In the genomic region with DNA sequence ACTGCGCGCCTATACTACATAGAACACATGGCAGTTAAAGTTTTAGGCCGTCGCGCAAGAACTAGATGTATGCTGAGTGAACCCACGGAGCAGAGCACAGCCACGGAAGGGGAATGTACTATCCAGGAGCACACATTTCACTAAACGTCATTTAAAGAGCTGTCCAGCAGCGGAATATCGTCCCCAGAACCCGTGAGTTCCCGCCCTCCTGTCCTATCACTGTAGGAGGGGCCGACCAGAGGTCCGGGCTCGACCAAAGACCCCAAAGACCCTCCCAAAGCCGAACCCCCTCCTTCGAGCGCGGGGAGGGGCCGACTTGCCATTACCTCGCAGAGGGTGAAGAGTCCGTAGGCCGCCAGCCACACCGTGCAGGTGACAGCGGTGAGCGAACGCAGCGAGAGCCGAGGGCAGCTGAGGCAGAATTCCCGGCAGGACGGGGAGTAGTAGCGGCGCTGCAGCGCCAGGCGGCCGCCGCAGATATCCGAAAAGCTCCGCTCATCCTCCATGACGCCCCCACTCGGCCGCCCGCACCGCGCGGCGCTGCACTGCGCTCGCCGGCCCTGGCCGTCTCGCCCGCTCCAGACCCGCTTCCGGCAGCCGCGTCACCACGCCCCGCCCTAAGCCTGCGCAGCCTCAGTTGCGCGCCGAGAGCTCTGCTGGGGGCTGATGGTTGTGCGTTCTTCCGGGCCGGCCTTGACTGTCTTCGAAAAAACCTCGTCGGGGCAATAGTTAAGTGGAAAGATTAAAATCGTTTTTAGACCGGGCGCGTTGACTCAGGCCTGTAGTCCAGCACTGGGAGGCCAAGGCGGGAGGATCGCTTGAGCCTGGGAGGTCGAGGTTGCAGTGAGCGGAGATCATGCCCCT, we compare ENCODE assay signal across 1 cellular context.
A peak's percentile ranks its signal among the peaks of the same experiment; 100 is the strongest.
TF ChIP-seq lines count a peak whose summit lies in the region.

A gene with protein sequence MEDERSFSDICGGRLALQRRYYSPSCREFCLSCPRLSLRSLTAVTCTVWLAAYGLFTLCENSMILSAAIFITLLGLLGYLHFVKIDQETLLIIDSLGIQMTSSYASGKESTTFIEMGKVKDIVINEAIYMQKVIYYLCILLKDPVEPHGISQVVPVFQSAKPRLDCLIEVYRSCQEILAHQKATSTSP (minus strand): TSS at position 571 of the 864 bp plus-strand sequence. CDS start 65 bp downstream, at position 506.

TF ChIP-seq in K562, 482 proteins besides CTCF, POLR2A, EP300 and RAD21 (continued from another document and continues in another):
- TF ChIP-seq ZNF311 (CRISPR knock-in tag; IDR thresholded peaks at IDR 0.05) = no peak
- no peak for TF ChIP-seq ZNF274 (IDR thresholded peaks at IDR 0.05; ENCODE audit: borderline replicate concordance, low read depth, low read length)
- TF ChIP-seq, protein P1, sequence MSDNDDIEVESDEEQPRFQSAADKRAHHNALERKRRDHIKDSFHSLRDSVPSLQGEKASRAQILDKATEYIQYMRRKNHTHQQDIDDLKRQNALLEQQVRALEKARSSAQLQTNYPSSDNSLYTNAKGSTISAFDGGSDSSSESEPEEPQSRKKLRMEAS (CRISPR knock-in tag; IDR thresholded peaks at IDR 0.05) = 0 out of 2 replicates have a peak, but pooled peaks have one; percentile 34
- no peak for TF ChIP-seq ZNF695 (CRISPR knock-in tag; IDR thresholded peaks at IDR 0.05)
- TF ChIP-seq, protein P2, sequence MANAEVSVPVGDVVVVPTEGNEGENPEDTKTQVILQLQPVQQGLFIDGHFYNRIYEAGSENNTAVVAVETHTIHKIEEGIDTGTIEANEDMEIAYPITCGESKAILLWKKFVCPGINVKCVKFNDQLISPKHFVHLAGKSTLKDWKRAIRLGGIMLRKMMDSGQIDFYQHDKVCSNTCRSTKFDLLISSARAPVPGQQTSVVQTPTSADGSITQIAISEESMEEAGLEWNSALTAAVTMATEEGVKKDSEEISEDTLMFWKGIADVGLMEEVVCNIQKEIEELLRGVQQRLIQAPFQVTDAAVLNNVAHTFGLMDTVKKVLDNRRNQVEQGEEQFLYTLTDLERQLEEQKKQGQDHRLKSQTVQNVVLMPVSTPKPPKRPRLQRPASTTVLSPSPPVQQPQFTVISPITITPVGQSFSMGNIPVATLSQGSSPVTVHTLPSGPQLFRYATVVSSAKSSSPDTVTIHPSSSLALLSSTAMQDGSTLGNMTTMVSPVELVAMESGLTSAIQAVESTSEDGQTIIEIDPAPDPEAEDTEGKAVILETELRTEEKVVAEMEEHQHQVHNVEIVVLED (CRISPR knock-in tag; IDR thresholded peaks at IDR 0.05) = no peak; the same call in 1 of the 2 replicates
- no peak for TF ChIP-seq HOXB6 (CRISPR knock-in tag; IDR thresholded peaks at IDR 0.05; ENCODE audit: borderline replicate concordance)
- TF ChIP-seq ZNF668 (CRISPR knock-in tag; IDR thresholded peaks at IDR 0.05) = no peak
- TF ChIP-seq ETV5 (CRISPR knock-in tag; IDR thresholded peaks at IDR 0.05; ENCODE audit: low read depth) = peak; percentile 82; the same call in 1 of the 2 replicates
- TF ChIP-seq, protein P3, sequence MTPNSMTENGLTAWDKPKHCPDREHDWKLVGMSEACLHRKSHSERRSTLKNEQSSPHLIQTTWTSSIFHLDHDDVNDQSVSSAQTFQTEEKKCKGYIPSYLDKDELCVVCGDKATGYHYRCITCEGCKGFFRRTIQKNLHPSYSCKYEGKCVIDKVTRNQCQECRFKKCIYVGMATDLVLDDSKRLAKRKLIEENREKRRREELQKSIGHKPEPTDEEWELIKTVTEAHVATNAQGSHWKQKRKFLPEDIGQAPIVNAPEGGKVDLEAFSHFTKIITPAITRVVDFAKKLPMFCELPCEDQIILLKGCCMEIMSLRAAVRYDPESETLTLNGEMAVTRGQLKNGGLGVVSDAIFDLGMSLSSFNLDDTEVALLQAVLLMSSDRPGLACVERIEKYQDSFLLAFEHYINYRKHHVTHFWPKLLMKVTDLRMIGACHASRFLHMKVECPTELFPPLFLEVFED (CRISPR knock-in tag; conservative IDR thresholded peaks at IDR 0.05) = no peak
- peak; percentile 60; the same call in 1 of the 2 replicates for TF ChIP-seq PHF8 (IDR thresholded peaks at IDR 0.05; ENCODE audit: borderline replicate concordance, low read length)
- TF ChIP-seq NRF1 (conservative IDR thresholded peaks at IDR 0.05 in 1 of 2, IDR thresholded peaks at IDR 0.05 in 1 of 2) = peak; percentile 95 to 96
- TF ChIP-seq EZH2 (IDR thresholded peaks at IDR 0.05; ENCODE audit: borderline replicate concordance, low read depth, low read length) = no peak
- no peak for TF ChIP-seq SIN3B (IDR thresholded peaks at IDR 0.05; ENCODE audit: low read depth)
- no peak for TF ChIP-seq MTA2 (IDR thresholded peaks at IDR 0.05; ENCODE audit: low read depth)
- 0 out of 2 replicates have a peak, but pooled peaks have one; percentile 22 for TF ChIP-seq POLR2AphosphoS5 (IDR thresholded peaks at IDR 0.05; ENCODE audit: control insufficient read depth, insufficient read depth, low read depth, low read length)
- no peak for TF ChIP-seq SP2 (IDR thresholded peaks at IDR 0.05; ENCODE audit: extremely low read depth, low read depth, low read length, poor library complexity, severe bottlenecking)
- peak; percentile 70; the same call in 1 of the 2 replicates for TF ChIP-seq MYC (IDR thresholded peaks at IDR 0.05; ENCODE audit: low read depth, low read length)
- TF ChIP-seq MYC (CRISPR knock-in tag; IDR thresholded peaks at IDR 0.05; ENCODE audit: borderline replicate concordance, low read depth) = no peak
- TF ChIP-seq ZNF121 (CRISPR knock-in tag; conservative IDR thresholded peaks at IDR 0.05) = no peak
- TF ChIP-seq ZNF224 (CRISPR knock-in tag; IDR thresholded peaks at IDR 0.05) = no peak
- peak; percentile 61 for TF ChIP-seq EGR1 (conservative IDR thresholded peaks at IDR 0.05)
- TF ChIP-seq, protein P4, sequence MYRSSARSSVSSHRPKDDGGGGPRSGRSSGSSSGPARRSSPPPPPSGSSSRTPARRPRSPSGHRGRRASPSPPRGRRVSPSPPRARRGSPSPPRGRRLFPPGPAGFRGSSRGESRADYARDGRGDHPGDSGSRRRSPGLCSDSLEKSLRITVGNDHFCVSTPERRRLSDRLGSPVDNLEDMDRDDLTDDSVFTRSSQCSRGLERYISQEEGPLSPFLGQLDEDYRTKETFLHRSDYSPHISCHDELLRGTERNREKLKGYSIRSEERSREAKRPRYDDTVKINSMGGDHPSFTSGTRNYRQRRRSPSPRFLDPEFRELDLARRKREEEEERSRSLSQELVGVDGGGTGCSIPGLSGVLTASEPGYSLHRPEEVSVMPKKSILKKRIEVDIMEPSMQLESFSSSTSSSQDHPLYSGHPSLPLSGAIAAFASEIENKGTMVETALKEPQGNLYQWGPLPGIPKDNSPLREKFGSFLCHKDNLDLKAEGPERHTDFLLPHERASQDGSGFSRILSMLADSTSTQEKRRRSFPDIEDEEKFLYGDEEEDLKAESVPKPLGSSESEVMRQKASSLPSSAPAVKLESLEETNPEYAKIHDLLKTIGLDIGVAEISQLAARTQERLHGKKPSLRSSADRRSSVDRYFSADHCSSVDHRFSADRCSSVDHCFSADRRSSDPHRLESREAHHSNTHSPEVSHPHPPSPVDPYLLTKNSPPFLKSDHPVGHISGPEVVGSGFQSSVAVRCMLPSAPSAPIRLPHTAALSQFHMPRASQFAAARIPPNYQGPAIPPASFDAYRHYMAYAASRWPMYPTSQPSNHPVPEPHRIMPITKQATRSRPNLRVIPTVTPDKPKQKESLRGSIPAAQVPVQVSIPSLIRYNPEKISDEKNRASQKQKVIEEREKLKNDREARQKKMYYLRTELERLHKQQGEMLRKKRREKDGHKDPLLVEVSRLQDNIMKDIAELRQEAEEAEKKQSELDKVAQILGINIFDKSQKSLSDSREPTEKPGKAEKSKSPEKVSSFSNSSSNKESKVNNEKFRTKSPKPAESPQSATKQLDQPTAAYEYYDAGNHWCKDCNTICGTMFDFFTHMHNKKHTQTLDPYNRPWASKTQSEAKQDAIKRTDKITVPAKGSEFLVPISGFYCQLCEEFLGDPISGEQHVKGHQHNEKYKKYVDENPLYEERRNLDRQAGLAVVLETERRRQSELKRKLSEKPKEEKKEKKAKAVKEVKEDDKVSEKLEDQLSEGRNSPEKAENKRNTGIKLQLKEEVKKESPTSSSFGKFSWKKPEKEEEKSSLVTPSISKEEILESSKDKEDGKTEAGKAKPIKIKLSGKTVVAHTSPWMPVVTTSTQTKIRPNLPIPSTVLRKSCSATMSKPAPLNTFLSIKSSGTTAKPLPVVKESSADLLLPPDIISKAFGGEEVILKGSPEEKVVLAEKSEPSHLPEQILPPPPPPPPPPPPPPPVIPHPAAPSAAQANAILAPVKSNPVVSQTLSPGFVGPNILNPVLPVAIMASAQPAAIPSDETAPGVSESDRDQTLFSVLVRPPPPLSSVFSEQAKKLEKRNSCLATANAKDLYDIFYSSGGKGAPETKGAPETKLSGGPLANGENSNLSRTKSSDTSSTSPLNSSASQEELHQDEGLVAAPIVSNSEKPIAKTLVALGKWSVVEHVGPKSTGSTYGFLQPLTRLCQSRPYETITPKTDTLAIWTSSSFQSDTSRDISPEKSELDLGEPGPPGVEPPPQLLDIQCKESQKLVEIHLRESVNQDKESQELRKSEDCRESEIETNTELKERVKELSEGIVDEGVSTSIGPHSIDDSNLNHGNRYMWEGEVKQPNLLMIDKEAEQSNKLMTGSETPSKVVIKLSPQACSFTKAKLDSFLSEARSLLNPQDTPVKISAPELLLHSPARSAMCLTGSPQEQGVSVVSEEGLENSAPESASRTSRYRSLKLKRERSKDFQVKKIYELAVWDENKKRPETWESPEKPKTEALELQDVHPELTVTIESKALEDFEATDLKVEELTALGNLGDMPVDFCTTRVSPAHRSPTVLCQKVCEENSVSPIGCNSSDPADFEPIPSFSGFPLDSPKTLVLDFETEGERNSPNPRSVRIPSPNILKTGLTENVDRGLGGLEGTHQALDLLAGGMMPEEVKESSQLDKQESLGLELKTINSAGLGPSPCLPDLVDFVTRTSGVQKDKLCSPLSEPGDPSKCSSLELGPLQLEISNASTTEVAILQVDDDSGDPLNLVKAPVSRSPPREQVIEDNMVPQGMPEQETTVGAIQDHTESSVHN (IDR thresholded peaks at IDR 0.05; ENCODE audit: borderline replicate concordance in 1 of 2, low read depth in 1 of 2) = no peak
- TF ChIP-seq, protein P5, sequence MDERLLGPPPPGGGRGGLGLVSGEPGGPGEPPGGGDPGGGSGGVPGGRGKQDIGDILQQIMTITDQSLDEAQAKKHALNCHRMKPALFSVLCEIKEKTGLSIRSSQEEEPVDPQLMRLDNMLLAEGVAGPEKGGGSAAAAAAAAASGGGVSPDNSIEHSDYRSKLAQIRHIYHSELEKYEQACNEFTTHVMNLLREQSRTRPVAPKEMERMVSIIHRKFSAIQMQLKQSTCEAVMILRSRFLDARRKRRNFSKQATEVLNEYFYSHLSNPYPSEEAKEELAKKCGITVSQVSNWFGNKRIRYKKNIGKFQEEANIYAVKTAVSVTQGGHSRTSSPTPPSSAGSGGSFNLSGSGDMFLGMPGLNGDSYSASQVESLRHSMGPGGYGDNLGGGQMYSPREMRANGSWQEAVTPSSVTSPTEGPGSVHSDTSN (CRISPR knock-in tag; IDR thresholded peaks at IDR 0.05; ENCODE audit: low read depth) = no peak
- TF ChIP-seq, protein P5 (tag; conservative IDR thresholded peaks at IDR 0.05; ENCODE audit: low read depth) = no peak
- TF ChIP-seq NR0B1 (IDR thresholded peaks at IDR 0.05; ENCODE audit: partially characterized antibody) = no peak
- no peak; a peak in 1 of 4 replicates for TF ChIP-seq HDAC1 (IDR thresholded peaks at IDR 0.05)
- no peak for TF ChIP-seq FOXK2 (conservative IDR thresholded peaks at IDR 0.05 in 1 of 2, IDR thresholded peaks at IDR 0.05 in 1 of 2; ENCODE audit: low read depth in 2 of 2)
- TF ChIP-seq ETS2 (tag; IDR thresholded peaks at IDR 0.05; ENCODE audit: borderline replicate concordance, poor library complexity, severe bottlenecking) = no peak
- TF ChIP-seq ZFX (CRISPR knock-in tag; IDR thresholded peaks at IDR 0.05) = peak; percentile 82
- TF ChIP-seq FOXJ2 (tag; IDR thresholded peaks at IDR 0.05) = no peak
- no peak for TF ChIP-seq NELFE (IDR thresholded peaks at IDR 0.05; ENCODE audit: insufficient read depth, insufficient read length)
- no peak for TF ChIP-seq NR2C2 (CRISPR knock-in tag; IDR thresholded peaks at IDR 0.05)
- no peak for TF ChIP-seq NR2C2 (tag; IDR thresholded peaks at IDR 0.05)
- no peak for TF ChIP-seq MCM5 (IDR thresholded peaks at IDR 0.05; ENCODE audit: low read depth)
- TF ChIP-seq ZNF140 (CRISPR knock-in tag; IDR thresholded peaks at IDR 0.05) = no peak
- TF ChIP-seq ZNF583 (CRISPR knock-in tag; IDR thresholded peaks at IDR 0.05) = no peak
- peak; percentile 67; the same call in 1 of the 2 replicates for TF ChIP-seq RB1 (IDR thresholded peaks at IDR 0.05; ENCODE audit: low read depth)
- TF ChIP-seq HDAC3 (IDR thresholded peaks at IDR 0.05; ENCODE audit: borderline replicate concordance, partially characterized antibody) = no peak
- TF ChIP-seq KLF1 (tag; IDR thresholded peaks at IDR 0.05) = 0 out of 2 replicates have a peak, but pooled peaks have one; percentile 15
- TF ChIP-seq KLF10 (CRISPR knock-in tag; IDR thresholded peaks at IDR 0.05) = no peak
